In genomic region chr9:1927546-1927945, GRCh38 we compare ENCODE assay signal across 38 cellular contexts.
"Had no signal": no experiment of that assay in that cellular context is flagged by ENCODE, and none has a peak within 500 bp of the region (broad histone marks: within the 10 kb centered on the region; RNA-seq: fewer than 3 reads in every experiment).

No MANE protein-coding gene starts in this region.

- H3K27ac Mint-ChIP-seq: activated CD4-positive, alpha-beta T cell treated with anti-CD3 and anti-CD28 coated beads for 36 hours; activated CD4-positive, alpha-beta T cell treated with anti-CD3 and anti-CD28 coated beads, Interleukin-2, amount 10 ng/mL, durations not matched to agents 7 days and 5 days; activated CD8-positive, alpha-beta T cell treated with anti-CD3 and anti-CD28 coated beads for 36 hours; activated naive CD4-positive, alpha-beta T cell treated with anti-CD3 and anti-CD28 coated beads for 36 hours; activated naive CD4-positive, alpha-beta T cell treated with anti-CD3 and anti-CD28 coated beads, Interleukin-2, amount 50 U/mL, for 72 hours; activated naive CD8-positive, alpha-beta T cell treated with anti-CD3 and anti-CD28 coated beads for 36 hours; activated T-cell treated with anti-CD3 and anti-CD28 coated beads, Interleukin-2, amount 50 U/mL, for 72 hours; activated T-helper 1 cell treated with anti-CD3 and anti-CD28 coated beads, Interleukin-12 subunit alpha, Interleukin-12 subunit beta, Interleukin-2, Interleukin-4 antibody, amounts not matched to agents 30 ng/mL and 10 ng/mL and 1 ng/mL, durations not matched to agents 14 hours and 24 hours and 36 hours; activated T-helper 17 cell treated with anti-CD3 and anti-CD28 coated beads, Interleukin-2, amount 50 U/mL, for 72 hours; T-helper 1 cell treated with Interleukin-12 subunit alpha and Interleukin-12 subunit beta and Interleukin-4 antibody, amounts not matched to agents 30 μg/mL and 1 μg/mL, for 36 hours; T-helper 2 cell treated with Interferon-gamma antibody and Interleukin-4, amounts not matched to agents 5 μg/mL and 100 μg/mL, for 36 hours had no signal

- H3K27me3 Mint-ChIP-seq: activated CD4-positive, alpha-beta T cell treated with anti-CD3 and anti-CD28 coated beads for 36 hours; activated CD8-positive, alpha-beta T cell treated with anti-CD3 and anti-CD28 coated beads for 36 hours; activated naive CD8-positive, alpha-beta T cell treated with anti-CD3 and anti-CD28 coated beads for 36 hours; activated T-helper 17 cell treated with anti-CD3 and anti-CD28 coated beads, Interleukin-2, amount 50 U/mL, for 72 hours had no signal

- H3K4me1 Mint-ChIP-seq: activated T-helper 17 cell treated with anti-CD3 and anti-CD28 coated beads, Interleukin-2, amount 50 U/mL, for 72 hours had no signal

- H3K9me3 Mint-ChIP-seq: activated CD4-positive, alpha-beta T cell treated with anti-CD3 and anti-CD28 coated beads, Interleukin-2, amount 10 ng/mL, durations not matched to agents 7 days and 5 days; activated CD8-positive, alpha-beta T cell treated with anti-CD3 and anti-CD28 coated beads for 36 hours; activated naive CD4-positive, alpha-beta T cell treated with anti-CD3 and anti-CD28 coated beads for 36 hours; activated naive CD4-positive, alpha-beta T cell treated with anti-CD3 and anti-CD28 coated beads, Interleukin-2, amount 50 U/mL, for 72 hours; activated naive CD8-positive, alpha-beta T cell treated with anti-CD3 and anti-CD28 coated beads for 36 hours; activated T-cell treated with anti-CD3 and anti-CD28 coated beads, Interleukin-2, amount 50 U/mL, for 4 hours; activated T-cell treated with anti-CD3 and anti-CD28 coated beads, Interleukin-2, amount 50 U/mL, for 72 hours; activated T-helper 1 cell treated with anti-CD3 and anti-CD28 coated beads, Interleukin-12 subunit alpha, Interleukin-12 subunit beta, Interleukin-2, Interleukin-4 antibody, amounts not matched to agents 30 ng/mL and 10 ng/mL and 1 ng/mL, durations not matched to agents 14 hours and 24 hours and 36 hours; activated T-helper 17 cell treated with anti-CD3 and anti-CD28 coated beads, Interleukin-2, amount 50 U/mL, for 72 hours; T-helper 1 cell treated with Interleukin-12 subunit alpha and Interleukin-12 subunit beta and Interleukin-4 antibody, amounts not matched to agents 30 μg/mL and 1 μg/mL, for 36 hours; T-helper 2 cell treated with Interferon-gamma antibody and Interleukin-4, amounts not matched to agents 5 μg/mL and 100 μg/mL, for 36 hours had no signal

- H3K4me3 ChIP-seq: adrenal gland, body of pancreas, breast epithelium had no signal

- H3K27ac ChIP-seq: adrenal gland, body of pancreas, brain microvascular endothelial cell, breast epithelium, VCaP had no signal

- DNase-seq: activated CD4-positive, alpha-beta T cell treated with anti-CD3 and anti-CD28 coated beads for 1 hour; activated CD4-positive, alpha-beta T cell treated with anti-CD3 and anti-CD28 coated beads for 36 hours; activated CD4-positive, alpha-beta T cell treated with anti-CD3 and anti-CD28 coated beads for 48 hours; activated CD4-positive, alpha-beta T cell treated with anti-CD3 and anti-CD28 coated beads, Interleukin-2, amount 10 ng/mL, durations not matched to agents 7 days and 5 days; activated CD4-positive, alpha-beta T cell treated with anti-CD3 and anti-CD28 coated beads, Interleukin-2, amount 50 U/mL, for 48 hours; activated CD4-positive, CD25-positive, alpha-beta regulatory T cell; activated CD8-positive, alpha-beta memory T cell treated with anti-CD3 and anti-CD28 coated beads, Interleukin-2, amount 50 U/mL, for 4 hours; activated CD8-positive, alpha-beta T cell treated with anti-CD3 and anti-CD28 coated beads for 36 hours; activated effector memory CD4-positive, alpha-beta T cell treated with anti-CD3 and anti-CD28 coated beads, Interleukin-2, amount 50 U/mL, for 16 hours; activated gamma-delta T cell treated with Interleukin-2 at 50 U/mL for 16 hours; activated naive CD4-positive, alpha-beta T cell; activated naive CD4-positive, alpha-beta T cell treated with anti-CD3 and anti-CD28 coated beads for 36 hours; activated naive CD4-positive, alpha-beta T cell treated with anti-CD3 and anti-CD28 coated beads, Interleukin-2, amount 50 U/mL, for 16 hours; activated naive CD8-positive, alpha-beta T cell treated with anti-CD3 and anti-CD28 coated beads for 36 hours; activated T-cell treated with anti-CD3 and anti-CD28 coated beads for 4 hours; activated T-cell treated with anti-CD3 and anti-CD28 coated beads, Interleukin-2, amount 50 U/mL, for 1 hour; activated T-cell treated with anti-CD3 and anti-CD28 coated beads, Interleukin-2, amount 50 U/mL, for 4 hours; activated T-cell treated with anti-CD3 and anti-CD28 coated beads, Interleukin-2, amount 50 U/mL, for 72 hours; adrenal gland; amniotic stem cell; aorta; body of pancreas; brain microvascular endothelial cell; central memory CD4-positive, alpha-beta T cell; cerebellar nuclear complex; T-helper 1 cell; T-helper 2 cell; T-helper 9 cell had no signal

- FAIRE-seq: astrocyte, TTC549 had no signal

- H3K4me3 Mint-ChIP-seq: activated CD4-positive, alpha-beta T cell treated with anti-CD3 and anti-CD28 coated beads for 36 hours; activated CD4-positive, alpha-beta T cell treated with anti-CD3 and anti-CD28 coated beads, Interleukin-2, amount 10 ng/mL, durations not matched to agents 7 days and 5 days; activated CD8-positive, alpha-beta T cell treated with anti-CD3 and anti-CD28 coated beads for 36 hours; activated naive CD4-positive, alpha-beta T cell treated with anti-CD3 and anti-CD28 coated beads for 36 hours; activated naive CD8-positive, alpha-beta T cell treated with anti-CD3 and anti-CD28 coated beads for 36 hours; activated T-cell treated with anti-CD3 and anti-CD28 coated beads, Interleukin-2, amount 50 U/mL, for 4 hours; activated T-cell treated with anti-CD3 and anti-CD28 coated beads, Interleukin-2, amount 50 U/mL, for 72 hours; activated T-helper 1 cell treated with anti-CD3 and anti-CD28 coated beads, Interleukin-12 subunit alpha, Interleukin-12 subunit beta, Interleukin-2, Interleukin-4 antibody, amounts not matched to agents 30 ng/mL and 10 ng/mL and 1 ng/mL, durations not matched to agents 14 hours and 24 hours and 36 hours; activated T-helper 17 cell treated with anti-CD3 and anti-CD28 coated beads, Interleukin-2, amount 50 U/mL, for 72 hours; T-helper 1 cell treated with Interleukin-12 subunit alpha and Interleukin-12 subunit beta and Interleukin-4 antibody, amounts not matched to agents 30 μg/mL and 1 μg/mL, for 36 hours; T-helper 2 cell treated with Interferon-gamma antibody and Interleukin-4, amounts not matched to agents 5 μg/mL and 100 μg/mL, for 36 hours had no signal

- H3K4me1 ChIP-seq: adrenal gland, body of pancreas, breast epithelium had no signal

- H3K9me3 ChIP-seq: adrenal gland, body of pancreas, breast epithelium had no signal

- H3K36me3 ChIP-seq: adrenal gland, brain microvascular endothelial cell, breast epithelium had no signal

- H3K36me3 Mint-ChIP-seq: activated naive CD4-positive, alpha-beta T cell treated with anti-CD3 and anti-CD28 coated beads, Interleukin-2, amount 50 U/mL, for 72 hours; activated naive CD8-positive, alpha-beta T cell treated with anti-CD3 and anti-CD28 coated beads for 36 hours had no signal

- ATAC-seq: activated CD4-positive, alpha-beta T cell treated with anti-CD3 and anti-CD28 coated beads for 36 hours; activated CD4-positive, CD25-positive, alpha-beta regulatory T cell treated with anti-CD3 and anti-CD28 coated beads, Interleukin-2, amount 50 U/mL, for 24 hours; activated CD8-positive, alpha-beta T cell treated with anti-CD3 and anti-CD28 coated beads for 36 hours; activated naive CD4-positive, alpha-beta T cell treated with anti-CD3 and anti-CD28 coated beads, Interleukin-2, amount 50 U/mL, for 72 hours; activated T-cell treated with anti-CD3 and anti-CD28 coated beads, Interleukin-2, amount 50 U/mL, for 4 hours; activated T-cell treated with anti-CD3 and anti-CD28 coated beads, Interleukin-2, amount 50 U/mL, for 72 hours; activated T-helper 17 cell treated with anti-CD3 and anti-CD28 coated beads, Interleukin-2, amount 50 U/mL, for 72 hours; body of pancreas had no signal

- H3K27me3 ChIP-seq: adrenal gland, body of pancreas, brain microvascular endothelial cell, breast epithelium had no signal
